Comparison of ENCODE assay signal across 8 cellular contexts in genomic region chr18:33210575-33211189, GRCh38.
DNase-seq lines count a peak whose midpoint lies in the region; ATAC-seq and TF ChIP-seq lines count a peak whose summit lies in the region.

No MANE protein-coding gene starts in this region.

- no peaks in the 10 kb centered on the region for H3K79me2 ChIP-seq in GM23248 (ENCODE audit: insufficient read depth)

- H3K4me3 ChIP-seq in AG09309 (ENCODE audit: control insufficient read depth, low read depth, low read length) (no peak overlapping the region), GM23248 (no peak overlapping the region), stomach (no peak overlapping the region)

- H3K9me2 ChIP-seq in GM23248 (ENCODE audit: insufficient read depth): no peaks in the 10 kb centered on the region

- H3K27ac Mint-ChIP-seq in WTC11: no peak overlapping the region

- intact Hi-C loops in stomach (cut with DNase I; ENCODE audit: low total_unique reads): no loop called here

- H3K27ac ChIP-seq in GM23248 (no peak overlapping the region), stomach (no peak overlapping the region)

- TF ChIP-seq EP300 in stomach (IDR thresholded peaks at IDR 0.05): no peak

- ATAC-seq in WTC11 (peak; percentile 71), left lobe of liver (peak; percentile 80), GM21529 (IDR thresholded peaks at IDR 0.05; ENCODE audit: unreplicated experiment) (no peak)

- no peaks in the 10 kb centered on the region for H3K27me3 ChIP-seq in GM23248 (replicated peaks; ENCODE audit: insufficient read depth)
- no peaks in the 10 kb centered on the region for H3K27me3 ChIP-seq in stomach

- POLR2A ChIA-PET in WTC11 (lab: Charles Lee): no interaction called here

- 22% methylated on average over 6 of the region's 6 CpGs for WGBS in GM23248 (ENCODE audit: low coverage in 1 of 2, low lambda C conversion rate in 2 of 2, missing lambda C conversion rate in 2 of 2), 2 experiments
- 21 to 30% (median 29%) methylated on average over 6 of the region's 6 CpGs for WGBS in stomach, 5 donors

- CTCF ChIA-PET in WTC11 (lab: Charles Lee): interaction anchor here (0.6 to 3.2 kb wide), 16 partner anchors 9 to 551 kb away, joined by 3 to 29 read pairs (median 3); no protein-coding TSS in a partner anchor

- H3K9me3 ChIP-seq in GM23248 (ENCODE audit: low read depth): no peaks in the 10 kb centered on the region
- no peaks in the 10 kb centered on the region for H3K9me3 ChIP-seq in stomach

- H3F3A ChIP-seq in GM23248 (ENCODE audit: insufficient read depth): no peaks in the 10 kb centered on the region

- in situ Hi-C loops in GM23248 (cut with MboI): no loop called here

- no peaks in the 10 kb centered on the region for H4K20me1 ChIP-seq in GM23248 (ENCODE audit: insufficient read depth)

- H3K4me1 Mint-ChIP-seq in WTC11: peaks cover 4% of the 10 kb centered on the region; the same call in 1 of the 2 replicates

- TF ChIP-seq CTCF in AG09309 (IDR thresholded peaks at IDR 0.05; ENCODE audit: control insufficient read depth, insufficient read depth, low read depth, low read length, missing control alignments) (peak; percentile 45), WTC11 (IDR thresholded peaks at IDR 0.05) (no peak), stomach (IDR thresholded peaks at IDR 0.05) (peak in 3 of 7 experiments; percentile 8 to 41 (median 26))

- no peak for TF ChIP-seq POLR2A in stomach (IDR thresholded peaks at IDR 0.05)

- DNase-seq in AG09309 (ENCODE audit: low read depth): no peak
- DNase-seq in GM23248: peak; percentile 57
- peak; percentile 91 for DNase-seq in NCI-H2029 treated with DMSO at 0.1 percent for 48 hours (lab: John Stamatoyannopoulos, UW)
- DNase-seq in WTC11 (ENCODE audit: low spot score): no peak
- DNase-seq in left lobe of liver (ENCODE audit: low spot score): no peak
- DNase-seq in stimulated activated naive CD4-positive, alpha-beta T cell (lab: John Stamatoyannopoulos, UW): no peak
- no peak for DNase-seq in stomach

- H3K9ac ChIP-seq in GM23248: no peak overlapping the region

- H3K4me1 ChIP-seq in GM23248 (ENCODE audit: insufficient read depth): no peaks in the 10 kb centered on the region
- no peaks in the 10 kb centered on the region for H3K4me1 ChIP-seq in stomach

- no peaks in the 10 kb centered on the region for H3K36me3 Mint-ChIP-seq in WTC11

- H2AFZ ChIP-seq in GM23248: no peak overlapping the region

- H3K4me3 Mint-ChIP-seq in WTC11: no peak overlapping the region

- H3K36me3 ChIP-seq in GM23248 (ENCODE audit: low read depth): no peaks in the 10 kb centered on the region
- no peaks in the 10 kb centered on the region for H3K36me3 ChIP-seq in stomach

- H3K9me3 Mint-ChIP-seq in WTC11: no peaks in the 10 kb centered on the region

- H3K27me3 Mint-ChIP-seq in WTC11 (ENCODE audit: low read depth): no peaks in the 10 kb centered on the region

- no peak overlapping the region for H3K4me2 ChIP-seq in GM23248 (ENCODE audit: unreplicated experiment)

TF ChIP-seq in WTC11, 78 proteins besides CTCF, POLR2A, EP300 and RAD21 (continues in another document):
- no peak for TF ChIP-seq CDX4 (CRISPR knock-in tag; IDR thresholded peaks at IDR 0.05; ENCODE audit: borderline replicate concordance)
- no peak for TF ChIP-seq CREB1 (CRISPR knock-in tag; IDR thresholded peaks at IDR 0.05)
- no peak for TF ChIP-seq STAT6 (CRISPR knock-in tag; conservative IDR thresholded peaks at IDR 0.05; ENCODE audit: low read depth)
- no peak for TF ChIP-seq ZNF138 (CRISPR knock-in tag; conservative IDR thresholded peaks at IDR 0.05)
- TF ChIP-seq TCF7 (CRISPR knock-in tag; IDR thresholded peaks at IDR 0.05; ENCODE audit: low read depth): no peak
- no peak for TF ChIP-seq ZNF512 (CRISPR knock-in tag; IDR thresholded peaks at IDR 0.05; ENCODE audit: borderline replicate concordance)
- no peak for TF ChIP-seq MAX (CRISPR knock-in tag; IDR thresholded peaks at IDR 0.05)
- no peak for TF ChIP-seq IRF2 (CRISPR knock-in tag; IDR thresholded peaks at IDR 0.05; ENCODE audit: borderline replicate concordance, low read depth)
- no peak for TF ChIP-seq USF2 (CRISPR knock-in tag; IDR thresholded peaks at IDR 0.05)
- TF ChIP-seq ZNF425 (CRISPR knock-in tag; conservative IDR thresholded peaks at IDR 0.05): no peak
- TF ChIP-seq FOXP4 (CRISPR knock-in tag; IDR thresholded peaks at IDR 0.05): no peak
- TF ChIP-seq CBFB (CRISPR knock-in tag; IDR thresholded peaks at IDR 0.05; ENCODE audit: low read depth): no peak

Comparison
In these comparisons a context has a peak if more than half of its experiments do, and no peak if none do; other contexts are left out.
1. DNase-seq: peak in GM23248 (single experiment) and NCI-H2029 treated with DMSO at 0.1 percent for 48 hours (single experiment); none in AG09309 (single experiment), WTC11 (single experiment), left lobe of liver (single experiment), stimulated activated naive CD4-positive, alpha-beta T cell (0 of 6) and stomach (single experiment).